ENCODE assay signal across 8 cellular contexts in genomic region chr5:172418847-172419810, GRCh38. TPM values are rescaled to one million over a fixed set of nuclear protein-coding genes. Genes with fewer than 3 reads are reported as not detected.
DNase-seq lines count a peak whose midpoint lies in the region; ATAC-seq and TF ChIP-seq lines count a peak whose summit lies in the region.

No MANE protein-coding gene starts in this region.

- DNase-seq in NCI-H82 (lab: John Stamatoyannopoulos, UW) (peak; percentile 65), NCI-H82 treated with DMSO at 0.1 percent for 48 hours (lab: John Stamatoyannopoulos, UW; ENCODE audit: unreplicated experiment) (no peak), esophagus squamous epithelium (lab: John Stamatoyannopoulos, UW) (no peak), vagina (ENCODE audit: extremely low spot score in 2 of 2) (no peak), DMS53 (lab: John Stamatoyannopoulos, UW) (no peak)

- H3K27ac ChIP-seq in esophagus squamous epithelium (peak overlapping the region; percentile 87 to 96 (median 94)), neutrophil (peak overlapping the region; percentile 79), vagina (peak overlapping the region; percentile 98)

- ATAC-seq in GM21423 (IDR thresholded peaks at IDR 0.05; ENCODE audit: unreplicated experiment) = no peak
- no peak for ATAC-seq in GM21717 (IDR thresholded peaks at IDR 0.05; ENCODE audit: unreplicated experiment)

- no peaks in the 10 kb centered on the region for H3K9me3 ChIP-seq in esophagus squamous epithelium
- H3K9me3 ChIP-seq in neutrophil = no peaks in the 10 kb centered on the region
- no peaks in the 10 kb centered on the region for H3K9me3 ChIP-seq in vagina

- H3K36me3 ChIP-seq in esophagus squamous epithelium (peaks cover 0 to 12% (median 0%) of the 10 kb centered on the region in 3 donors), neutrophil (no peaks in the 10 kb centered on the region), vagina (no peaks in the 10 kb centered on the region)

- H3K27me3 ChIP-seq in esophagus squamous epithelium (no peaks in the 10 kb centered on the region), neutrophil (no peaks in the 10 kb centered on the region), vagina (no peaks in the 10 kb centered on the region)

- WGBS in esophagus squamous epithelium, 2 donors = 29 to 30% methylated on average over 17 to 18 of the region's 20 CpGs

- intact Hi-C loops in esophagus squamous epithelium (cut with DNase I) = no loop called here
- intact Hi-C loops in vagina (cut with DNase I) = no loop called here

- TF ChIP-seq POLR2A in esophagus squamous epithelium (IDR thresholded peaks at IDR 0.05) (no peak), vagina (IDR thresholded peaks at IDR 0.05) (no peak)

- H3K4me3 ChIP-seq in esophagus squamous epithelium = peak overlapping the region in 1 of 4 donors; percentile 23
- H3K4me3 ChIP-seq in neutrophil (ENCODE audit: low read depth in 1 of 2, low read length in 1 of 2) = peak overlapping the region in 1 of 2 experiments; percentile 45
- H3K4me3 ChIP-seq in vagina = no peak overlapping the region

- TF ChIP-seq CTCF in esophagus squamous epithelium (IDR thresholded peaks at IDR 0.05) (no peak), neutrophil (IDR thresholded peaks at IDR 0.05) (no peak), vagina (IDR thresholded peaks at IDR 0.05) (no peak)

- H3K4me1 ChIP-seq in esophagus squamous epithelium (peaks cover 49 to 95% (median 70%) of the 10 kb centered on the region in 3 donors), neutrophil (ENCODE audit: control insufficient read depth in 1 of 2, insufficient read depth in 1 of 2, low read depth in 1 of 2, low read length in 1 of 2) (peaks cover 18 to 35% of the 10 kb centered on the region in 2 experiments), vagina (peaks cover 85% of the 10 kb centered on the region)

RNA-seq across cellular contexts. Expression of gene SH3PXD2B, which starts 35.2 kb away (rescaled TPM):
- total RNA-seq in esophagus squamous epithelium (10 to 100 TPM in 3 of 4 donors, 1 to 10 TPM in 1; 7.1 to 22.1 (median 13.8) TPM), vagina (30.9 TPM)
